Comparison of ENCODE assay signal across 13 cellular contexts in the genomic region with DNA sequence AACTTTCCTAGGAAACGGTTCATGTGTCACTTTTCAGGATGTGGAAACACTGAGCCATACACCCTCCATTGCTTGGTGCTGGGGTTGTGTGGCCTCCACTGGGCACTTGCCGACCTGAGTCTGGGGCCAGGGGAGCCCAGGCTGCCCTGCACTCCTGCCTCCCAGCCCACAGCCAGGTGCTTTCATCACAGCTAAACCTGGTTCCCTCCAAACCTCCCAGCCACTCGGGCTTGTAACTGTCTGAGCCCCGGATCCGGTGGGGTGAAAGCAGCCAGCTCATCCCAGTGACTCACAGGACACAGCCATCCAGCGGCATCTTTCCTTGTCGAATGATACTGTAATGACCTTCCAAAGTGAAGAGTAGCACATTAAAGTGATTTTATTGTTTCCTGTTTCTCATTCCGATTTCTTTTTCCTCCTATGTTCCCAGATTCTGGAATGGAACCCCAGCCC. TPM values are rescaled to one million over a fixed set of nuclear protein-coding genes. Genes with fewer than 3 reads are reported as not detected.
DNase-seq lines count a peak whose midpoint lies in the region; ATAC-seq and TF ChIP-seq lines count a peak whose summit lies in the region.
"Had no signal": no experiment of that assay in that cellular context is flagged by ENCODE, and none has a peak within 500 bp of the region (broad histone marks: within the 10 kb centered on the region; RNA-seq: fewer than 3 reads in every experiment).

No MANE protein-coding gene starts in this region.

- H3K27ac ChIP-seq in H9 (ENCODE audit: insufficient read length, low read depth, low read length) = no peak overlapping the region
- H3K27ac ChIP-seq: HL-60 had no signal

- no peak overlapping the region for H2BK15ac ChIP-seq in H9 (ENCODE audit: low read depth, low read length)

- no peak overlapping the region for H3K18ac ChIP-seq in H9 (ENCODE audit: insufficient read length, low read depth, low read length)

- no CpG with 5 or more reads among the region's 8 CpGs for WGBS in H9 (ENCODE audit: extremely low coverage, insufficient read length, low lambda C conversion rate)

- no peak for ATAC-seq in memory B cell (ENCODE audit: low read depth)
- no peak for ATAC-seq in GM21515 (IDR thresholded peaks at IDR 0.05; ENCODE audit: unreplicated experiment)
- ATAC-seq in HG03520 (IDR thresholded peaks at IDR 0.05; ENCODE audit: unreplicated experiment) = no peak
- no peak for ATAC-seq in natural killer cell
- ATAC-seq: stimulated activated naive CD8-positive, alpha-beta T cell treated with anti-CD3 and anti-CD28 coated beads, Interleukin-15, amount 100 ng/mL, for 72 hours had no signal

- H2BK5ac ChIP-seq in H9 (ENCODE audit: insufficient read length, low read length) = no peak overlapping the region

- H3K4ac ChIP-seq in H9 (ENCODE audit: low read depth, low read length) = no peak overlapping the region

- no peaks in the 10 kb centered on the region for H3K23me2 ChIP-seq in H9 (ENCODE audit: insufficient read length, low read depth, low read length, poor library complexity, severe bottlenecking)

- no peak overlapping the region for H3K23ac ChIP-seq in H9 (ENCODE audit: insufficient read length, low read depth, low read length)

- H3K27ac Mint-ChIP-seq in H9 = peak overlapping the region; percentile 59 to 92 (median 83); a peak in 4 of 7 replicates
- peak overlapping the region; percentile 3 for H3K27ac Mint-ChIP-seq in memory B cell
- H3K27ac Mint-ChIP-seq in natural killer cell = peak overlapping the region in 1 of 2 donors; percentile 83

- no peaks in the 10 kb centered on the region for H3K79me2 ChIP-seq in H9 (ENCODE audit: insufficient read depth, low read length)

- H4K20me1 ChIP-seq in H9 (ENCODE audit: control insufficient read depth, insufficient read depth, insufficient read length) = peaks cover 6% of the 10 kb centered on the region

- H3K4me1 ChIP-seq in H9 (ENCODE audit: insufficient read depth, low read length) = no peaks in the 10 kb centered on the region

- no peaks in the 10 kb centered on the region for H3K79me1 ChIP-seq in H9 (ENCODE audit: insufficient read depth, low read depth, low read length, poor library complexity, severe bottlenecking)

- no peak overlapping the region for H3K14ac ChIP-seq in H9 (ENCODE audit: insufficient read depth, low read length)

- no peak overlapping the region for H3K4me3 ChIP-seq in AG10803 (ENCODE audit: low read length)
- H3K4me3 ChIP-seq in astrocyte of the spinal cord (ENCODE audit: low read depth, low read length) = no peak overlapping the region

- H3K9me3 ChIP-seq in H9 (ENCODE audit: control insufficient read depth, low read depth, low read length) = no peaks in the 10 kb centered on the region

- intact Hi-C loops in natural killer cell (cut with micrococcal nuclease) = no loop called here

- no peak overlapping the region for H2AK5ac ChIP-seq in H9 (ENCODE audit: insufficient read length, low read length)

- no peak overlapping the region for H3K4me2 ChIP-seq in H9 (ENCODE audit: insufficient read depth, insufficient read length, low read length)

- in situ Hi-C loops in astrocyte of the spinal cord (cut with HindIII; ENCODE audit: low sequenced_read_pairs) = no loop called here

- H3K27me3 ChIP-seq in H9 (ENCODE audit: insufficient read depth, low read length) = no peaks in the 10 kb centered on the region

- H3K36me3 Mint-ChIP-seq in H9 (ENCODE audit: insufficient read depth in 1 of 3, low read depth in 3 of 3) (peaks cover 30 to 86% (median 62%) of the 10 kb centered on the region in 3 experiments), memory B cell (peaks cover 17% of the 10 kb centered on the region), natural killer cell (no peaks in the 10 kb centered on the region)

- no peak overlapping the region for H4K8ac ChIP-seq in H9 (replicated peaks; ENCODE audit: insufficient read length, low read depth, low read length)

- no peak overlapping the region for H2BK120ac ChIP-seq in H9 (ENCODE audit: low read depth, low read length, poor library complexity, severe bottlenecking)

- no peak overlapping the region for H4K5ac ChIP-seq in H9 (ENCODE audit: insufficient read length, low read depth, low read length)

- H4K91ac ChIP-seq in H9 (ENCODE audit: insufficient read length, low read depth, low read length) = no peak overlapping the region

- H3K56ac ChIP-seq in H9 (ENCODE audit: insufficient read length, low read depth, low read length) = no peak overlapping the region

- H2BK20ac ChIP-seq in H9 (ENCODE audit: low read depth, low read length, poor library complexity, severe bottlenecking) = no peak overlapping the region

- no peaks in the 10 kb centered on the region; a peak in 1 of 5 replicates for H3K9me3 Mint-ChIP-seq in H9
- no peaks in the 10 kb centered on the region for H3K9me3 Mint-ChIP-seq in memory B cell
- no peaks in the 10 kb centered on the region for H3K9me3 Mint-ChIP-seq in natural killer cell
- H3K9me3 Mint-ChIP-seq: stimulated activated naive CD8-positive, alpha-beta T cell treated with anti-CD3 and anti-CD28 coated beads, Interleukin-15, amount 100 ng/mL, for 72 hours had no signal

- H3T11ph ChIP-seq in H9 (ENCODE audit: low read length) = no peak overlapping the region

- H3K4me1 Mint-ChIP-seq in H9 (peaks cover 36 to 41% of the 10 kb centered on the region in 2 experiments), memory B cell (peaks cover 19% of the 10 kb centered on the region), natural killer cell (peaks cover 28 to 39% of the 10 kb centered on the region in 2 donors)

- H3K27me3 Mint-ChIP-seq in H9 (ENCODE audit: low read depth) (no peaks in the 10 kb centered on the region; the same call in 1 of the 2 replicates), memory B cell (no peaks in the 10 kb centered on the region), natural killer cell (ENCODE audit: low read depth in 2 of 2) (no peaks in the 10 kb centered on the region)
- H3K27me3 Mint-ChIP-seq: stimulated activated naive CD8-positive, alpha-beta T cell treated with anti-CD3 and anti-CD28 coated beads, Interleukin-15, amount 100 ng/mL, for 72 hours had no signal

- DNase-seq in AG10803 (ENCODE audit: low read depth) (peak; percentile 76), H9 (peak; percentile 22), astrocyte of the spinal cord (ENCODE audit: low read depth, low spot score) (peak; percentile 65), memory B cell (ENCODE audit: low spot score in 2 of 2) (no peak), DMS53 (lab: John Stamatoyannopoulos, UW) (no peak), natural killer cell (no peak)
- DNase-seq: NCI-H446 treated with DMSO at 0.1 percent for 48 hours; stimulated activated naive CD8-positive, alpha-beta T cell treated with anti-CD3 and anti-CD28 coated beads, Interleukin-15, amount 100 ng/mL, for 72 hours had no signal

- no peak overlapping the region for H2BK12ac ChIP-seq in H9 (ENCODE audit: insufficient read length, low read depth, low read length)

- H3K4me3 Mint-ChIP-seq in H9 (no peak overlapping the region), memory B cell (no peak overlapping the region), natural killer cell (no peak overlapping the region)
- H3K4me3 Mint-ChIP-seq: stimulated activated naive CD8-positive, alpha-beta T cell treated with anti-CD3 and anti-CD28 coated beads, Interleukin-15, amount 100 ng/mL, for 72 hours had no signal

- TF ChIP-seq CTCF in AG10803 (conservative IDR thresholded peaks at IDR 0.05; ENCODE audit: low read length) (no peak), H9 (conservative IDR thresholded peaks at IDR 0.05) (no peak), astrocyte of the spinal cord (IDR thresholded peaks at IDR 0.05; ENCODE audit: low read depth, low read length) (no peak), natural killer cell (IDR thresholded peaks at IDR 0.05) (no peak)

- no peak overlapping the region for H3K9ac ChIP-seq in H9 (ENCODE audit: extremely low read depth, insufficient read length, low read length)

- no peak overlapping the region for H2AFZ ChIP-seq in H9 (ENCODE audit: low read length)

RNA-seq across cellular contexts. Expression of a gene that starts 19.8 kb away (rescaled TPM):
- total RNA-seq in H9 (2021) (194 and 195 TPM in 2 replicates), natural killer cell (10 to 100 TPM; 59.0 to 70.0 (median 60.1) TPM)

RNA-seq across cellular contexts. Expression of a gene that starts 33.2 kb away (rescaled TPM):
- not detected in 2 replicates for total RNA-seq in H9 (2021)
- total RNA-seq in natural killer cell = 1 to 10 TPM in 1 of 3 donors, under 1 TPM in 2; 0.21 to 1.1 (median 0.29) TPM
- total RNA-seq: aorta, pulmonary artery endothelial cell had no signal

RNA-seq across cellular contexts. Expression of a gene that starts 51.3 kb away (rescaled TPM):
- total RNA-seq in H9 (2021) (79.3 and 82.7 TPM in 2 replicates), natural killer cell (10 to 100 TPM; 33.4 to 37.6 (median 36.4) TPM)

RNA-seq across cellular contexts. Expression of a gene that starts 51.5 kb away (rescaled TPM):
- total RNA-seq in H9 (2021) (8.6 and 9.6 TPM in 2 replicates), natural killer cell (1 to 10 TPM; 3.0 to 5.2 (median 4.1) TPM)

Comparison
In these comparisons a context has a peak if more than half of its experiments do, and no peak if none do; other contexts are left out.
1. DNase-seq: peak in AG10803 (single experiment), H9 (single experiment) and astrocyte of the spinal cord (single experiment); none in memory B cell (0 of 2), DMS53 (single experiment) and natural killer cell (single experiment).